ENCODE assay signal across 11 cellular contexts in the genomic region with DNA sequence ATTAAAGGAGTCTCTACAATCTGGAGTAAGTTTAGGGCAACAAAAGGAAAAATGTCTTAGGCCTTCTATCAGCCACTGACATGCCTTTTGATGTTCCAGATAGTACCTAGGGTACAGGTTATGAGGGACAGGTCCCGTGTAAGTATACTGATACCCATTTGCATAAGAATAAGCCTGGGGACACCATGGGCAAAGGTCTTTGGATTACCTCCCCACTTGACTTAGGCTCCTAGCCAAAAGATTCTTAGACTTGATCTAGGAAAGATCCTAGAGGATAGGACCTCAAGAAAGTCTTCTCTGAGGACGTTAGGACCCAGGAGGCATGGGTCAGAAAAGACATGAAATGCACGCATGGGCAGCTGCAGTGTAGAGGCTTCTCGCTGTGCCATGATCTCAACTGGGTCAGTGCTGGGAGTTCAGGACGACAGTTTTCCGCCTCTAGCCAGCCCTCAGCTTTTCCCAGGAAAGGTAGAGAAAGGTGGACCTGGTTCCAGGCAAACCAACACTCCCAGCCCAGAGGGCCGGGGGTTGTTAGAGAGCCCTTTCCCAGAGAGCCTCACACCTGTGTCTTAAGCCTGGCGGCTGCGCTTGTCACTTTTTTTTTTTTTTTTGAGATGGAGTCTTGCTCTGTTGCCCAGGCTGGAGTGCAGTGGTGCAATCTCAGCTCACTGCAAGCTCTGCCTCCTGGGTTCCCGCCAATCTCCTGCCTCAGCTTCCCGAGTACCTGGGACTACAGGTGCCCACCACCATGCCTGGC. TPM values are rescaled to one million over a fixed set of nuclear protein-coding genes. Genes with fewer than 3 reads are reported as not detected.
A peak's percentile ranks its signal among the peaks of the same experiment; 100 is the strongest.
DNase-seq lines count a peak whose midpoint lies in the region; ATAC-seq and TF ChIP-seq lines count a peak whose summit lies in the region.
"Had no signal": no experiment of that assay in that cellular context is flagged by ENCODE, and none has a peak within 500 bp of the region (broad histone marks: within the 10 kb centered on the region; RNA-seq: fewer than 3 reads in every experiment).

No MANE protein-coding gene starts in this region.

- no peaks in the 10 kb centered on the region for H3K36me3 ChIP-seq in neural progenitor cell

- H3F3A ChIP-seq in neural progenitor cell (ENCODE audit: low read depth), result peaks cover 8% of the 10 kb centered on the region

- peaks cover 16% of the 10 kb centered on the region for H3K4me1 Mint-ChIP-seq in activated CD4-positive, alpha-beta T cell treated with anti-CD3 and anti-CD28 coated beads, Interleukin-2, amount 10 ng/mL, durations not matched to agents 24 days and 14 days
- peaks cover 20% of the 10 kb centered on the region for H3K4me1 Mint-ChIP-seq in central memory CD8-positive, alpha-beta T cell
- peaks cover 8% of the 10 kb centered on the region for H3K4me1 Mint-ChIP-seq in neural progenitor cell

- H3K36me3 Mint-ChIP-seq in activated CD4-positive, alpha-beta T cell treated with anti-CD3 and anti-CD28 coated beads, Interleukin-2, amount 10 ng/mL, durations not matched to agents 24 days and 14 days (ENCODE audit: low read depth), result no peaks in the 10 kb centered on the region
- H3K36me3 Mint-ChIP-seq in central memory CD8-positive, alpha-beta T cell (ENCODE audit: insufficient read depth), result peaks cover 5% of the 10 kb centered on the region
- H3K36me3 Mint-ChIP-seq in neural progenitor cell, result peaks cover 1% of the 10 kb centered on the region

- no peak for DNase-seq in activated CD4-positive, alpha-beta T cell treated with anti-CD3 and anti-CD28 coated beads, Interleukin-2, amount 10 ng/mL, durations not matched to agents 24 days and 14 days
- no peak for DNase-seq in activated CD4-positive, alpha-beta T cell treated with anti-CD3 and anti-CD28 coated beads, Interleukin-2, amount 50 U/mL, for 48 hours
- no peak for DNase-seq in Jurkat, Clone E6-1 (ENCODE audit: low read depth, low spot score)
- no peak for DNase-seq in central memory CD8-positive, alpha-beta T cell (ENCODE audit: low spot score in 2 of 2)
- DNase-seq in neural progenitor cell (ENCODE audit: low spot score), result no peak
- no peak for DNase-seq in epidermal melanocyte (ENCODE audit: insufficient read length, low spot score)
- DNase-seq: NCI-H1417 treated with DMSO at 0.1 percent for 48 hours, NCI-H526 treated with DMSO at 0.1 percent for 48 hours, nucleus accumbens had no signal

- H3K79me2 ChIP-seq in neural progenitor cell (ENCODE audit: low read depth), result no peaks in the 10 kb centered on the region

- H3K4me3 ChIP-seq in Jurkat, Clone E6-1 (ENCODE audit: low read length), result peak overlapping the region; percentile 60
- H3K4me3 ChIP-seq in neural progenitor cell, result no peak overlapping the region

- peak overlapping the region; percentile 92 for H3K4me3 Mint-ChIP-seq in activated CD4-positive, alpha-beta T cell treated with anti-CD3 and anti-CD28 coated beads, Interleukin-2, amount 10 ng/mL, durations not matched to agents 24 days and 14 days
- peak overlapping the region; percentile 86 for H3K4me3 Mint-ChIP-seq in central memory CD8-positive, alpha-beta T cell
- H3K4me3 Mint-ChIP-seq in neural progenitor cell, result no peak overlapping the region

- peaks cover 6% of the 10 kb centered on the region for H3K4me1 ChIP-seq in neural progenitor cell

- no peak overlapping the region for H2AFZ ChIP-seq in neural progenitor cell (replicated peaks)

- TF ChIP-seq CTCF in neural progenitor cell (IDR thresholded peaks at IDR 0.05), result no peak

- no peaks in the 10 kb centered on the region for H4K20me1 ChIP-seq in neural progenitor cell (ENCODE audit: low read depth)

- no peaks in the 10 kb centered on the region for H3K9me3 Mint-ChIP-seq in activated CD4-positive, alpha-beta T cell treated with anti-CD3 and anti-CD28 coated beads, Interleukin-2, amount 10 ng/mL, durations not matched to agents 24 days and 14 days
- H3K9me3 Mint-ChIP-seq in central memory CD8-positive, alpha-beta T cell, result no peaks in the 10 kb centered on the region
- peaks cover 4% of the 10 kb centered on the region for H3K9me3 Mint-ChIP-seq in neural progenitor cell

- no peaks in the 10 kb centered on the region for H3K27me3 ChIP-seq in neural progenitor cell

- H3K27ac ChIP-seq in neural progenitor cell, result no peak overlapping the region

- H3K9me3 ChIP-seq in neural progenitor cell (ENCODE audit: low read depth), result no peaks in the 10 kb centered on the region

- H3K9ac ChIP-seq in neural progenitor cell, result no peak overlapping the region

- intact Hi-C loops in activated CD4-positive, alpha-beta T cell treated with anti-CD3 and anti-CD28 coated beads, Interleukin-2, amount 10 ng/mL, durations not matched to agents 24 days and 14 days (cut with micrococcal nuclease), result no loop called here

- no peaks in the 10 kb centered on the region for H3K27me3 Mint-ChIP-seq in activated CD4-positive, alpha-beta T cell treated with anti-CD3 and anti-CD28 coated beads, Interleukin-2, amount 10 ng/mL, durations not matched to agents 24 days and 14 days
- H3K27me3 Mint-ChIP-seq in central memory CD8-positive, alpha-beta T cell, result no peaks in the 10 kb centered on the region
- peaks cover 2% of the 10 kb centered on the region for H3K27me3 Mint-ChIP-seq in neural progenitor cell (ENCODE audit: insufficient read depth, low read depth)

- peak overlapping the region; percentile 45 for H3K4me2 ChIP-seq in neural progenitor cell

- peak overlapping the region; percentile 88 for H3K27ac Mint-ChIP-seq in activated CD4-positive, alpha-beta T cell treated with anti-CD3 and anti-CD28 coated beads, Interleukin-2, amount 10 ng/mL, durations not matched to agents 24 days and 14 days
- H3K27ac Mint-ChIP-seq in central memory CD8-positive, alpha-beta T cell (ENCODE audit: low read depth), result peak overlapping the region; percentile 90
- H3K27ac Mint-ChIP-seq in neural progenitor cell, result no peak overlapping the region

- ATAC-seq in central memory CD8-positive, alpha-beta T cell (replicated peaks; ENCODE audit: extremely low read depth, poor library complexity, severe bottlenecking), result no peak
- ATAC-seq in HG03108 (IDR thresholded peaks at IDR 0.05; ENCODE audit: unreplicated experiment) (no peak), HG03469 (IDR thresholded peaks at IDR 0.05; ENCODE audit: unreplicated experiment) (no peak)

RNA-seq across cellular contexts. Expression of a gene that starts 26.6 kb away (rescaled TPM):
- total RNA-seq in activated CD4-positive, alpha-beta T cell treated with anti-CD3 and anti-CD28 coated beads, Interleukin-2, amount 10 ng/mL, durations not matched to agents 24 days and 14 days, result 103 and 104 TPM in 2 replicates
- polyA plus RNA-seq in Jurkat, Clone E6-1 (2012; ENCODE audit: insufficient read depth, insufficient read length), result 97.3 TPM
- 36.6 and 45.9 TPM in 2 replicates for total RNA-seq in neural progenitor cell (ENCODE audit: low replicate concordance)

RNA-seq across cellular contexts. Expression of a gene that starts 52.0 kb away (rescaled TPM):
- total RNA-seq in activated CD4-positive, alpha-beta T cell treated with anti-CD3 and anti-CD28 coated beads, Interleukin-2, amount 10 ng/mL, durations not matched to agents 24 days and 14 days, result 64.3 and 65.1 TPM in 2 replicates
- polyA plus RNA-seq in Jurkat, Clone E6-1 (2012; ENCODE audit: insufficient read depth, insufficient read length), result 48.2 TPM
- total RNA-seq in neural progenitor cell (ENCODE audit: low replicate concordance), result 42.7 and 44.8 TPM in 2 replicates

RNA-seq across cellular contexts. Expression of a gene that starts 52.3 kb away (rescaled TPM):
- 193 and 201 TPM in 2 replicates for total RNA-seq in activated CD4-positive, alpha-beta T cell treated with anti-CD3 and anti-CD28 coated beads, Interleukin-2, amount 10 ng/mL, durations not matched to agents 24 days and 14 days
- 302 TPM for polyA plus RNA-seq in Jurkat, Clone E6-1 (2012; ENCODE audit: insufficient read depth, insufficient read length)
- total RNA-seq in neural progenitor cell (ENCODE audit: low replicate concordance), result 70.9 and 112 TPM in 2 replicates
